Comparison of ENCODE assay signal across 12 cellular contexts in genomic region chr1:208085655-208086054, GRCh38.
DNase-seq lines count a peak whose midpoint lies in the region; ATAC-seq and TF ChIP-seq lines count a peak whose summit lies in the region.
"Had no signal": no experiment of that assay in that cellular context is flagged by ENCODE, and none has a peak within 500 bp of the region (broad histone marks: within the 10 kb centered on the region; RNA-seq: fewer than 3 reads in every experiment).

No MANE protein-coding gene starts in this region.

- peak overlapping the region; percentile 80 for H3K4me2 ChIP-seq in BLaER1
- peak overlapping the region; percentile 59 for H3K4me2 ChIP-seq in Loucy (ENCODE audit: low read depth, low read length, poor library complexity, severe bottlenecking)
- H3K4me2 ChIP-seq in skeletal muscle satellite cell (ENCODE audit: low read length), result no peak overlapping the region
- H3K4me2 ChIP-seq in PC-3 (ENCODE audit: low read length), result no peak overlapping the region

- peaks cover 40% of the 10 kb centered on the region for H3K36me3 Mint-ChIP-seq in endodermal cell (ENCODE audit: low read depth)
- H3K36me3 Mint-ChIP-seq: activated CD8-positive, alpha-beta memory T cell treated with anti-CD3 and anti-CD28 coated beads, Interleukin-2, amount 10 ng/mL, durations not matched to agents 7 days and 5 days had no signal

- no peaks in the 10 kb centered on the region for H3K27me3 Mint-ChIP-seq in endodermal cell (ENCODE audit: insufficient read depth)
- H3K27me3 Mint-ChIP-seq: activated CD8-positive, alpha-beta memory T cell treated with anti-CD3 and anti-CD28 coated beads, Interleukin-2, amount 10 ng/mL, durations not matched to agents 7 days and 5 days had no signal

- no TSS peak for BruUV-seq in PC-3 (replicated peaks; lab: Mats Ljungman, UMichigan)

- no peaks in the 10 kb centered on the region for H3K9me3 Mint-ChIP-seq in endodermal cell

- H2AFZ ChIP-seq in Loucy (ENCODE audit: low read length), result peak overlapping the region; percentile 83
- H2AFZ ChIP-seq in PC-3 (ENCODE audit: low read length), result no peak overlapping the region

- H3F3A ChIP-seq in Loucy (ENCODE audit: low read depth), result no peaks in the 10 kb centered on the region
- H3F3A ChIP-seq in PC-3 (ENCODE audit: low read length, unreplicated experiment), result no peaks in the 10 kb centered on the region

- H3K27ac ChIP-seq in BLaER1 (no peak overlapping the region), endodermal cell (ENCODE audit: low read depth, low read length) (peak overlapping the region; percentile 72), PC-3 (ENCODE audit: low read length) (no peak overlapping the region)
- H3K27ac ChIP-seq: SK-N-MC had no signal

- H3K9ac ChIP-seq in BLaER1, result no peak overlapping the region
- peak overlapping the region; percentile 57 for H3K9ac ChIP-seq in Loucy (ENCODE audit: low read depth, low read length, poor library complexity, severe bottlenecking)
- H3K9ac ChIP-seq in endodermal cell (ENCODE audit: extremely low read depth, low read length, poor library complexity, severe bottlenecking), result no peak overlapping the region
- H3K9ac ChIP-seq in skeletal muscle satellite cell (ENCODE audit: low read depth, low read length), result peak overlapping the region; percentile 47
- H3K9ac ChIP-seq in PC-3 (ENCODE audit: low read length), result no peak overlapping the region

- WGBS in endodermal cell (ENCODE audit: insufficient coverage in 1 of 2, insufficient read length in 1 of 2), 2 experiments, result 95 to 98% methylated on average over 4 of the region's 4 CpGs

- peaks cover 47% of the 10 kb centered on the region for H3K4me1 Mint-ChIP-seq in endodermal cell

- H4K20me1 ChIP-seq in BLaER1 (no peaks in the 10 kb centered on the region), Loucy (ENCODE audit: insufficient read depth, low read length, poor library complexity, severe bottlenecking) (no peaks in the 10 kb centered on the region), PC-3 (ENCODE audit: low read length) (no peaks in the 10 kb centered on the region)

- H3K36me3 ChIP-seq in BLaER1 (no peaks in the 10 kb centered on the region), Loucy (ENCODE audit: insufficient read depth, low read length) (no peaks in the 10 kb centered on the region), endodermal cell (ENCODE audit: control insufficient read depth, insufficient read depth, low read length) (peaks cover 90% of the 10 kb centered on the region), skeletal muscle satellite cell (ENCODE audit: insufficient read depth, low read length) (peaks cover 92% of the 10 kb centered on the region), PC-3 (ENCODE audit: low read depth, low read length) (no peaks in the 10 kb centered on the region)

- H3K9me2 ChIP-seq in Loucy (replicated peaks; ENCODE audit: low read depth, low read length), result no peaks in the 10 kb centered on the region
- no peaks in the 10 kb centered on the region for H3K9me2 ChIP-seq in PC-3 (replicated peaks; ENCODE audit: low read length)

- H3K4me3 Mint-ChIP-seq in endodermal cell, result no peak overlapping the region

- TF ChIP-seq CTCF in Loucy (conservative IDR thresholded peaks at IDR 0.05; ENCODE audit: low read length) (no peak), endodermal cell (conservative IDR thresholded peaks at IDR 0.05) (no peak), PC-3 (conservative IDR thresholded peaks at IDR 0.05; ENCODE audit: low read depth, low read length) (no peak)

- H3K27me3 ChIP-seq in BLaER1, result no peaks in the 10 kb centered on the region
- no peaks in the 10 kb centered on the region for H3K27me3 ChIP-seq in Loucy (ENCODE audit: insufficient read depth, low read length, poor library complexity, severe bottlenecking)
- no peaks in the 10 kb centered on the region for H3K27me3 ChIP-seq in endodermal cell (ENCODE audit: control insufficient read depth, insufficient read depth, low read length, poor library complexity, severe bottlenecking)
- no peaks in the 10 kb centered on the region for H3K27me3 ChIP-seq in skeletal muscle satellite cell (ENCODE audit: control insufficient read depth, insufficient read depth, low read length)
- no peaks in the 10 kb centered on the region for H3K27me3 ChIP-seq in PC-3 (ENCODE audit: low read length)

- intact Hi-C loops in PC-3 (cut with micrococcal nuclease), result no loop called here

- POLR2A ChIA-PET in PC-3 (lab: Charles Lee; ENCODE audit: unreplicated experiment), result no interaction called here

- ATAC-seq in PC-3 (no peak), HG03045 (IDR thresholded peaks at IDR 0.05; ENCODE audit: unreplicated experiment) (no peak)

- H3K4me1 ChIP-seq in BLaER1 (peaks cover 14% of the 10 kb centered on the region), Loucy (ENCODE audit: insufficient read depth, low read length, poor library complexity, severe bottlenecking) (peaks cover 15% of the 10 kb centered on the region), endodermal cell (ENCODE audit: control insufficient read depth, insufficient read depth, low read length) (peaks cover 35% of the 10 kb centered on the region), skeletal muscle satellite cell (ENCODE audit: control insufficient read depth, insufficient read depth, low read length) (peaks cover 34% of the 10 kb centered on the region), PC-3 (ENCODE audit: insufficient read depth, low read length) (no peaks in the 10 kb centered on the region)

- CTCF ChIA-PET in PC-3 (lab: Charles Lee), result interaction anchor here (0.5 kb wide), 2 partner anchors 64 to 1293 kb away, joined by 3 to 5 read pairs; no protein-coding TSS in a partner anchor

- H3K79me2 ChIP-seq in Loucy (ENCODE audit: insufficient read depth, low read length), result no peaks in the 10 kb centered on the region
- H3K79me2 ChIP-seq in PC-3 (ENCODE audit: low read length), result no peaks in the 10 kb centered on the region

- DNase-seq in endodermal cell (no peak), PC-3 (no peak), NCI-H1694 (lab: John Stamatoyannopoulos, UW) (no peak), SHP77 (lab: John Stamatoyannopoulos, UW) (no peak)
- DNase-seq: activated CD8-positive, alpha-beta memory T cell treated with anti-CD3 and anti-CD28 coated beads, Interleukin-2, amount 10 ng/mL, durations not matched to agents 7 days and 5 days; DMS 273 treated with DMSO at 0.1 percent for 48 hours; NCI-H1417 treated with DMSO at 0.1 percent for 48 hours had no signal

- H3K9me3 ChIP-seq in BLaER1 (no peaks in the 10 kb centered on the region), Loucy (ENCODE audit: insufficient read depth, low read depth, low read length) (no peaks in the 10 kb centered on the region), endodermal cell (ENCODE audit: control insufficient read depth, low read length) (no peaks in the 10 kb centered on the region), skeletal muscle satellite cell (replicated peaks; ENCODE audit: low read length) (no peaks in the 10 kb centered on the region), PC-3 (ENCODE audit: low read length) (no peaks in the 10 kb centered on the region)

- H3K27ac Mint-ChIP-seq in endodermal cell, result no peak overlapping the region

- H3K4me3 ChIP-seq in BLaER1 (no peak overlapping the region), Loucy (ENCODE audit: low read length, poor library complexity, severe bottlenecking) (no peak overlapping the region), endodermal cell (ENCODE audit: low read length) (no peak overlapping the region), skeletal muscle satellite cell (ENCODE audit: low read length) (no peak overlapping the region), PC-3 (ENCODE audit: low read length) (no peak overlapping the region)
- H3K4me3 ChIP-seq: SK-N-MC had no signal

Comparison
In these comparisons a context has a peak if more than half of its experiments do, and no peak if none do; other contexts are left out.
1. H3K4me2 ChIP-seq: peak in BLaER1 (single experiment) and Loucy (single experiment); none in skeletal muscle satellite cell (single experiment) and PC-3 (single experiment).
2. H3K9ac ChIP-seq: peak in Loucy (single experiment) and skeletal muscle satellite cell (single experiment); none in BLaER1 (single experiment), endodermal cell (single experiment) and PC-3 (single experiment).